ENCODE assay signal across 12 cellular contexts in genomic region chr10:22693371-22693784, GRCh38.
DNase-seq lines count a peak whose midpoint lies in the region; ATAC-seq lines count a peak whose summit lies in the region.
"Had no signal": no experiment of that assay in that cellular context is flagged by ENCODE, and none has a peak within 500 bp of the region (broad histone marks: within the 10 kb centered on the region; RNA-seq: fewer than 3 reads in every experiment).

No MANE protein-coding gene starts in this region.

- peaks cover 28% of the 10 kb centered on the region for H3K36me3 Mint-ChIP-seq in activated T-cell treated with anti-CD3 and anti-CD28 coated beads, Interleukin-2, amount 50 U/mL, for 24 hours (ENCODE audit: low read depth)
- peaks cover 18% of the 10 kb centered on the region for H3K36me3 Mint-ChIP-seq in activated naive CD8-positive, alpha-beta T cell treated with anti-CD3 and anti-CD28 coated beads, Interleukin-2, amount 50 U/mL, for 24 hours (ENCODE audit: low read depth)

- peaks cover 8% of the 10 kb centered on the region for H3K4me1 ChIP-seq in HAP-1
- H3K4me1 ChIP-seq: BLaER1 had no signal

- H3K27ac Mint-ChIP-seq in activated T-cell treated with anti-CD3 and anti-CD28 coated beads, Interleukin-2, amount 50 U/mL, for 24 hours = peak overlapping the region; percentile 97
- H3K27ac Mint-ChIP-seq in activated naive CD8-positive, alpha-beta T cell treated with anti-CD3 and anti-CD28 coated beads, Interleukin-2, amount 50 U/mL, for 24 hours = peak overlapping the region; percentile 82

- no peaks in the 10 kb centered on the region for H3K36me3 ChIP-seq in HAP-1 (replicated peaks)

- H3K9me3 Mint-ChIP-seq in activated T-cell treated with anti-CD3 and anti-CD28 coated beads, Interleukin-2, amount 50 U/mL, for 24 hours = peaks cover 8% of the 10 kb centered on the region
- no peaks in the 10 kb centered on the region for H3K9me3 Mint-ChIP-seq in activated naive CD8-positive, alpha-beta T cell treated with anti-CD3 and anti-CD28 coated beads, Interleukin-2, amount 50 U/mL, for 24 hours

- peaks cover 95% of the 10 kb centered on the region for H3K4me1 Mint-ChIP-seq in activated T-cell treated with anti-CD3 and anti-CD28 coated beads, Interleukin-2, amount 50 U/mL, for 24 hours (ENCODE audit: low read depth)
- H3K4me1 Mint-ChIP-seq in activated naive CD8-positive, alpha-beta T cell treated with anti-CD3 and anti-CD28 coated beads, Interleukin-2, amount 50 U/mL, for 24 hours = peaks cover 96% of the 10 kb centered on the region

- no peak overlapping the region for H3K4me3 ChIP-seq in HAP-1
- H3K4me3 ChIP-seq: BLaER1, skin epidermis had no signal

- no peaks in the 10 kb centered on the region for H3K27me3 Mint-ChIP-seq in activated T-cell treated with anti-CD3 and anti-CD28 coated beads, Interleukin-2, amount 50 U/mL, for 24 hours
- H3K27me3 Mint-ChIP-seq in activated naive CD8-positive, alpha-beta T cell treated with anti-CD3 and anti-CD28 coated beads, Interleukin-2, amount 50 U/mL, for 24 hours = no peaks in the 10 kb centered on the region

- no peak for DNase-seq in activated T-cell treated with anti-CD3 and anti-CD28 coated beads, Interleukin-2, amount 50 U/mL, for 24 hours
- no peak for DNase-seq in activated T-cell treated with anti-CD3 and anti-CD28 coated beads, Interleukin-2, amount 50 U/mL, for 48 hours
- DNase-seq in activated naive CD8-positive, alpha-beta T cell treated with anti-CD3 and anti-CD28 coated beads, Interleukin-2, amount 50 U/mL, for 24 hours = no peak
- peak; percentile 50 for DNase-seq in stimulated activated CD4-positive, alpha-beta T cell treated with anti-CD3 and anti-CD28 coated beads, Interleukin-4, amount 100 ng/mL, for 24 hours
- no peak for DNase-seq in SW480 (ENCODE audit: low spot score)
- DNase-seq in HAP-1 (ENCODE audit: low spot score in 2 of 2) = no peak
- DNase-seq: head of caudate nucleus, T1000 had no signal

- ATAC-seq in HG03196 (IDR thresholded peaks at IDR 0.05; ENCODE audit: unreplicated experiment) (peak; percentile 36), HG03175 (IDR thresholded peaks at IDR 0.05; ENCODE audit: unreplicated experiment) (no peak)
- ATAC-seq in activated naive CD8-positive, alpha-beta T cell treated with anti-CD3 and anti-CD28 coated beads, Interleukin-2, amount 50 U/mL, for 24 hours = peak; percentile 94

- no peaks in the 10 kb centered on the region for H3K27me3 ChIP-seq in HAP-1 (ENCODE audit: low read depth)
- H3K27me3 ChIP-seq: BLaER1 had no signal

- H3K4me3 Mint-ChIP-seq in activated T-cell treated with anti-CD3 and anti-CD28 coated beads, Interleukin-2, amount 50 U/mL, for 24 hours = peak overlapping the region; percentile 67
- peak overlapping the region; percentile 58 for H3K4me3 Mint-ChIP-seq in activated naive CD8-positive, alpha-beta T cell treated with anti-CD3 and anti-CD28 coated beads, Interleukin-2, amount 50 U/mL, for 24 hours

- no peaks in the 10 kb centered on the region for H3K9me3 ChIP-seq in HAP-1

- in situ Hi-C loops in HAP-1 (cut with MboI; ENCODE audit: low sequenced_read_pairs) = no loop called here
